Comparison of ENCODE assay signal across 1 cellular context in the genomic region with DNA sequence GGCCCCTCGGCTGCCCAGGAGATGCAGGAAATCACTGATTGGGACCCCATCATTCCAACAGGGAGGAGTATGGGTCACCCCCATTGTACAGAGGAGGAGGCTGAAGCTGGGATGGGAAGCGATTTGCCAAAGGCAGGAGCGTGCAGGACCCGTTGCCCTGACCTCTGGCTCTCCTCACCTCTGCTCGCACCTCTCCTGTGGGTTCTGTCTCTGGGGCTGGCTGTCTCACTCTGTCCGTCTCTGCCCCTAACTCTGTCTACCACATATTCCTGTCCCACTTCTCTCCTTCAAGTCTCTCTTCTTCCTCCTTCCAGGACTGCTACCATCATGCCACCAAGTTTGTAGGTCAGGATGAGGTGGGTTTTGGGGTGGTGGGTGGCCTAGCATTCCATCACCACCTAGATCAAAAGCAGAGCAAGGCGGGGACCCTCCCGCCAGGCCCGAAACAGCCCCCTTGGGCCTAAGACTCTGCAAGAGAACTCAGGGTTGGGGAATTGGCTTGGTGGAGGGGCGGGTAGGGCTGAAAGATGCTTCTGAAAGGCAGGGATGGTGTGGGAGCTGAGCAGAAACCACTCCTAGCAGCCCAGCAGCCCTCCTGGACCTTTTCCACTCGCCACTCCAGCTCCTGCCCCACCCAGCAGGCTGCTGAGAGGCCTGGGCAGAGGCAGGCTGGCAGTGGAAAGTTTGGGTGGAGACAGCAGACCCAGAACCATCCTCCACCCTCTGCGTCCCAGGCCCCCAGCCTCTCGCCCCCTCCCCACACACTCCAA.
TF ChIP-seq lines count a peak whose summit lies in the region.

No MANE protein-coding gene starts in this region.

TF ChIP-seq in A549, 52 proteins besides CTCF, POLR2A, EP300 and RAD21 (continued from another document):
- TF ChIP-seq, protein P1, sequence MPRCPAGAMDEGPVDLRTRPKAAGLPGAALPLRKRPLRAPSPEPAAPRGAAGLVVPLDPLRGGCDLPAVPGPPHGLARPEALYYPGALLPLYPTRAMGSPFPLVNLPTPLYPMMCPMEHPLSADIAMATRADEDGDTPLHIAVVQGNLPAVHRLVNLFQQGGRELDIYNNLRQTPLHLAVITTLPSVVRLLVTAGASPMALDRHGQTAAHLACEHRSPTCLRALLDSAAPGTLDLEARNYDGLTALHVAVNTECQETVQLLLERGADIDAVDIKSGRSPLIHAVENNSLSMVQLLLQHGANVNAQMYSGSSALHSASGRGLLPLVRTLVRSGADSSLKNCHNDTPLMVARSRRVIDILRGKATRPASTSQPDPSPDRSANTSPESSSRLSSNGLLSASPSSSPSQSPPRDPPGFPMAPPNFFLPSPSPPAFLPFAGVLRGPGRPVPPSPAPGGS (IDR thresholded peaks at IDR 0.05) = no peak
- TF ChIP-seq MYC (IDR thresholded peaks at IDR 0.05; ENCODE audit: borderline replicate concordance, low read length) (no peak), CHD4 (IDR thresholded peaks at IDR 0.05; ENCODE audit: borderline replicate concordance) (no peak), HOXA7 (CRISPR knock-in tag; IDR thresholded peaks at IDR 0.05) (no peak), PHF8 (IDR thresholded peaks at IDR 0.05; ENCODE audit: borderline replicate concordance, low read depth) (no peak)
TF ChIP-seq in A549: peak in this region for 0.
